In genomic region chr6:135257641-135258405, GRCh38 we compare ENCODE assay signal across 1 cellular context.
TF ChIP-seq lines count a peak whose summit lies in the region.

No MANE protein-coding gene starts in this region.

TF ChIP-seq in HCT116, 20 proteins besides CTCF, POLR2A, EP300 and RAD21:
- TF ChIP-seq REST (IDR thresholded peaks at IDR 0.05; ENCODE audit: low read depth) (no peak), ATF3 (IDR thresholded peaks at IDR 0.05) (no peak), ZBTB33 (IDR thresholded peaks at IDR 0.05; ENCODE audit: extremely low read depth, insufficient replicate concordance, low read length) (no peak), ELF1 (IDR thresholded peaks at IDR 0.05; ENCODE audit: borderline replicate concordance, low read depth) (no peak), POLR2AphosphoS5 (IDR thresholded peaks at IDR 0.05; ENCODE audit: low read depth, low read length) (no peak)
